Comparison of ENCODE assay signal across 25 cellular contexts in genomic region chr5:66621146-66621545, GRCh38. TPM values are rescaled to one million over a fixed set of nuclear protein-coding genes. Genes with fewer than 3 reads are reported as not detected.
DNase-seq lines count a peak whose midpoint lies in the region; ATAC-seq and TF ChIP-seq lines count a peak whose summit lies in the region.
"Had no signal": no experiment of that assay in that cellular context is flagged by ENCODE, and none has a peak within 500 bp of the region (broad histone marks: within the 10 kb centered on the region; RNA-seq: fewer than 3 reads in every experiment).

No MANE protein-coding gene starts in this region.

- in situ Hi-C loops in GM23248 (cut with MboI), result no loop called here

- H3K9me2 ChIP-seq in GM23248 (ENCODE audit: insufficient read depth), result no peaks in the 10 kb centered on the region

- intact Hi-C loops in CD14-positive monocyte (cut with micrococcal nuclease), result no loop called here

- 0 out of 2 replicates have a peak, but pooled peaks cover 5% of the 10 kb centered on the region for H3F3A ChIP-seq in GM23248 (ENCODE audit: insufficient read depth)

- 21 to 26% methylated on average over 2 of the region's 2 CpGs for WGBS in GM23248 (ENCODE audit: low coverage in 1 of 2, low lambda C conversion rate in 2 of 2, missing lambda C conversion rate in 2 of 2), 2 experiments
- 91 to 100% methylated on average over 2 of the region's 2 CpGs for WGBS in endodermal cell (ENCODE audit: insufficient coverage in 1 of 2, insufficient read length in 1 of 2), 2 experiments

- DNase-seq in GM23248, result peak; percentile 39
- no peak for DNase-seq in endodermal cell
- peak; percentile 41 for DNase-seq in renal cortical epithelial cell (ENCODE audit: low read depth)
- DNase-seq in CD14-positive monocyte (ENCODE audit: low spot score), result no peak
- no peak for DNase-seq in activated T-cell treated with anti-CD3 and anti-CD28 coated beads, Interleukin-2, amount 50 U/mL, for 4 hours
- DNase-seq in GDM1 (lab: John Stamatoyannopoulos, UW), result no peak
- DNase-seq: activated CD8-positive, alpha-beta T cell treated with anti-CD3 and anti-CD28 coated beads for 36 hours; activated effector memory CD4-positive, alpha-beta T cell treated with Interleukin-2 at 50 U/mL for 16 hours; body of pancreas; cerebellar nuclear complex; left ventricle myocardium inferior; naive B cell; NCI-H1105 treated with DMSO at 0.1 percent for 48 hours; NCI-H2029 treated with DMSO at 0.1 percent for 48 hours; NCI-H2227 treated with DMSO at 0.1 percent for 48 hours; NCI-H526 treated with DMSO at 0.1 percent for 48 hours; SHP77; stimulated activated CD4-positive, alpha-beta T cell treated with anti-CD3 and anti-CD28 coated beads, Interleukin-2, amount 100 ng/mL, for 24 hours; SW 1271; transverse colon had no signal

- no peak overlapping the region for H3K4me2 ChIP-seq in GM23248 (ENCODE audit: unreplicated experiment)

- H3K27ac ChIP-seq in GM23248 (no peak overlapping the region), KOPT-K1 (ENCODE audit: low read depth, low read length, poor library complexity, severe bottlenecking) (peak overlapping the region; percentile 89), endodermal cell (ENCODE audit: low read depth, low read length) (peak overlapping the region; percentile 19)
- H3K27ac ChIP-seq: body of pancreas, C4-2B, HL-60, left ventricle myocardium inferior, transverse colon had no signal

- H3K4me1 ChIP-seq in GM23248 (ENCODE audit: insufficient read depth), result peaks cover 9% of the 10 kb centered on the region; the same call in 1 of the 2 replicates
- H3K4me1 ChIP-seq in endodermal cell (ENCODE audit: control insufficient read depth, insufficient read depth, low read length), result peaks cover 3% of the 10 kb centered on the region

- TF ChIP-seq CTCF in endodermal cell (conservative IDR thresholded peaks at IDR 0.05) (no peak), CD14-positive monocyte (IDR thresholded peaks at IDR 0.05) (no peak)

- H3K36me3 ChIP-seq in GM23248 (ENCODE audit: low read depth) (no peaks in the 10 kb centered on the region), KOPT-K1 (ENCODE audit: insufficient read depth, low read length) (no peaks in the 10 kb centered on the region), endodermal cell (ENCODE audit: control insufficient read depth, insufficient read depth, low read length) (no peaks in the 10 kb centered on the region)
- H3K36me3 ChIP-seq: left ventricle myocardium inferior, transverse colon had no signal

- H3K36me3 Mint-ChIP-seq in endodermal cell (ENCODE audit: low read depth) (no peaks in the 10 kb centered on the region), CD14-positive monocyte (no peaks in the 10 kb centered on the region)
- no peaks in the 10 kb centered on the region for H3K36me3 Mint-ChIP-seq in activated T-cell treated with anti-CD3 and anti-CD28 coated beads, Interleukin-2, amount 50 U/mL, for 4 hours (ENCODE audit: insufficient read depth)
- H3K36me3 Mint-ChIP-seq: naive B cell had no signal

- no peaks in the 10 kb centered on the region for H3K27me3 Mint-ChIP-seq in endodermal cell (ENCODE audit: insufficient read depth)
- H3K27me3 Mint-ChIP-seq in CD14-positive monocyte (ENCODE audit: low read depth in 3 of 3), result peaks cover 0 to 2% (median 0%) of the 10 kb centered on the region in 3 donors
- peaks cover 8% of the 10 kb centered on the region for H3K27me3 Mint-ChIP-seq in activated T-cell treated with anti-CD3 and anti-CD28 coated beads, Interleukin-2, amount 50 U/mL, for 4 hours (ENCODE audit: low read depth)

- H3K4me1 Mint-ChIP-seq in endodermal cell (peaks cover 8% of the 10 kb centered on the region), CD14-positive monocyte (peaks cover 21% of the 10 kb centered on the region)
- peaks cover 8% of the 10 kb centered on the region for H3K4me1 Mint-ChIP-seq in activated T-cell treated with anti-CD3 and anti-CD28 coated beads, Interleukin-2, amount 50 U/mL, for 4 hours (ENCODE audit: low read depth)

- H3K27ac Mint-ChIP-seq in endodermal cell (no peak overlapping the region), CD14-positive monocyte (no peak overlapping the region)
- H3K27ac Mint-ChIP-seq: activated CD8-positive, alpha-beta T cell treated with anti-CD3 and anti-CD28 coated beads for 36 hours; mesothelial cell of epicardium; naive B cell had no signal

- ATAC-seq in activated T-cell treated with anti-CD3 and anti-CD28 coated beads, Interleukin-2, amount 50 U/mL, for 4 hours, result no peak
- ATAC-seq: activated CD8-positive, alpha-beta T cell treated with anti-CD3 and anti-CD28 coated beads for 36 hours; body of pancreas; Panc1 had no signal

- H3K79me2 ChIP-seq in GM23248 (ENCODE audit: insufficient read depth), result no peaks in the 10 kb centered on the region

- H3K9me3 Mint-ChIP-seq in endodermal cell (no peaks in the 10 kb centered on the region), CD14-positive monocyte (peaks cover 3 to 10% (median 5%) of the 10 kb centered on the region in 7 donors)
- no peaks in the 10 kb centered on the region for H3K9me3 Mint-ChIP-seq in activated T-cell treated with anti-CD3 and anti-CD28 coated beads, Interleukin-2, amount 50 U/mL, for 4 hours
- H3K9me3 Mint-ChIP-seq: activated CD8-positive, alpha-beta T cell treated with anti-CD3 and anti-CD28 coated beads for 36 hours had no signal

- H3K9ac ChIP-seq in GM23248, result no peak overlapping the region
- no peak overlapping the region for H3K9ac ChIP-seq in endodermal cell (ENCODE audit: extremely low read depth, low read length, poor library complexity, severe bottlenecking)

- no peak overlapping the region for H2AFZ ChIP-seq in GM23248

- H4K20me1 ChIP-seq in GM23248 (ENCODE audit: insufficient read depth), result no peaks in the 10 kb centered on the region

- H3K9me3 ChIP-seq in GM23248 (ENCODE audit: low read depth) (no peaks in the 10 kb centered on the region), KOPT-K1 (ENCODE audit: insufficient read depth, low read length, poor library complexity, severe bottlenecking) (peaks cover 12% of the 10 kb centered on the region), endodermal cell (ENCODE audit: control insufficient read depth, low read length) (peaks cover 11% of the 10 kb centered on the region)
- H3K9me3 ChIP-seq: body of pancreas, left ventricle myocardium inferior, transverse colon had no signal

- H3K27me3 ChIP-seq in GM23248 (replicated peaks; ENCODE audit: insufficient read depth) (no peaks in the 10 kb centered on the region), endodermal cell (ENCODE audit: control insufficient read depth, insufficient read depth, low read length, poor library complexity, severe bottlenecking) (no peaks in the 10 kb centered on the region)
- H3K27me3 ChIP-seq: body of pancreas, transverse colon had no signal

- H3K4me3 Mint-ChIP-seq in endodermal cell, result no peak overlapping the region
- no peak overlapping the region for H3K4me3 Mint-ChIP-seq in CD14-positive monocyte
- H3K4me3 Mint-ChIP-seq in activated T-cell treated with anti-CD3 and anti-CD28 coated beads, Interleukin-2, amount 50 U/mL, for 4 hours, result no peak overlapping the region
- H3K4me3 Mint-ChIP-seq: activated CD8-positive, alpha-beta T cell treated with anti-CD3 and anti-CD28 coated beads for 36 hours; mesothelial cell of epicardium; naive B cell had no signal

- H3K4me3 ChIP-seq in GM23248 (no peak overlapping the region), endodermal cell (ENCODE audit: low read length) (no peak overlapping the region)
- H3K4me3 ChIP-seq: body of pancreas, left ventricle myocardium inferior, transverse colon had no signal

RNA-seq across cellular contexts. Expression of gene MAST4, which starts 25.0 kb away (rescaled TPM):
- total RNA-seq in GM23248 (2014; rRNA removed; shearing (Covaris generic)), result 4.2 and 20.0 TPM in 2 replicates
- polyA plus RNA-seq in GM23248 (2016; fragmentation: Nextera tagmentation; extraction: Ambion mirVana) (6.0 and 6.5 TPM in 2 replicates), CD14-positive monocyte (under 1 TPM in 1 of 2 donors, not detected in 1; 0.24 TPM)
- total RNA-seq in endodermal cell (10 to 100 TPM; 11.0 to 11.5 TPM), renal cortical epithelial cell (4.0 and 8.7 TPM in 2 replicates)
- 6.2 TPM for polyA plus RNA-seq in endodermal cell (2013, experiment 1 of 2)
- polyA plus RNA-seq in endodermal cell (2013, experiment 2 of 2), result 4.3 TPM
- 10 to 100 TPM in 2 of 3 donors, 1 to 10 TPM in 1; 9.5 to 16.5 (median 15.5) TPM for total RNA-seq in activated T-cell treated with anti-CD3 and anti-CD28 coated beads, Interleukin-2, amount 50 U/mL, for 4 hours

Comparison
In these comparisons a context has a peak if more than half of its experiments do, and no peak if none do; other contexts are left out.
1. DNase-seq: peak in GM23248 (single experiment) and renal cortical epithelial cell (single experiment); none in endodermal cell (single experiment), CD14-positive monocyte (single experiment), activated T-cell treated with anti-CD3 and anti-CD28 coated beads, Interleukin-2, amount 50 U/mL, for 4 hours (single experiment) and GDM1 (single experiment).